1 cellular context compared by ENCODE assay signal in the genomic region with DNA sequence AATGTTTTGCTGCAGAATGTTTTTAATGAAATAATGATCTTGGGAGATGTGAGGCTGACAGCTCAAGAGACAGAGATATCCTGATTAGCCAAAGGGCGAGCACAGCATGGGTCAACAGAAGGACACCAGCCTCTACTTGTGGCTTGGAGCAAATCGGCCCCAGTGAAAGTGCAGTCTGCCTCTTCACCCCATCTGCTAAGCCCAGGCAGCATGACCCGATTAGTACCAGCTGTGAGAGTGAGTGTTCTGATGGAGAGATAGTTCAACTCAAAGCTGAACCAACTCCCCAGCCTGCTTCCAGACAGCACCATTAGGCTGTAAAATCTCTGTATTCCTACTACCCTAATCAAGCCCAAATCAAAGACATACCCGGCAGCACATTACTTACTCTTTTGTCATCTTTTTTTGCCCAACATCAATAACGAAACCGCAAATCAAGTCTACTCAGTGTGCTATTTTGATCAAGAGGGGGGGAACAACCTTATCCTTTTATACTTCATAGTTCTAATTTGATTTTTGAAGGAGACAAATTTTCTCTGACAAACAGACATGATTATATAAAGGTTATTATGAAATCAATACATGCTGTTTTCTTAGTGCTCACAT.
TF ChIP-seq lines count a peak whose summit lies in the region.

No MANE protein-coding gene starts in this region.

TF ChIP-seq in H1, 55 proteins besides CTCF, POLR2A, EP300 and RAD21:
- TF ChIP-seq EGR1 (IDR thresholded peaks at IDR 0.05; ENCODE audit: borderline replicate concordance, low read depth, low read length) (no peak), BACH1 (IDR thresholded peaks at IDR 0.05; ENCODE audit: low read length) (no peak), SIN3A (conservative IDR thresholded peaks at IDR 0.05 in 1 of 2, IDR thresholded peaks at IDR 0.05 in 1 of 2; ENCODE audit: low read depth in 1 of 2, low read length in 2 of 2) (no peak), YY1 (IDR thresholded peaks at IDR 0.05; ENCODE audit: low read depth, low read length) (no peak), SP4 (IDR thresholded peaks at IDR 0.05; ENCODE audit: low read length) (no peak), SIX5 (IDR thresholded peaks at IDR 0.05; ENCODE audit: low read depth, low read length) (no peak), GABPA (IDR thresholded peaks at IDR 0.05; ENCODE audit: borderline replicate concordance, insufficient read depth, low read length) (no peak), CBX8 (IDR thresholded peaks at IDR 0.05; ENCODE audit: borderline replicate concordance, low read depth, low read length) (no peak), MAFK (IDR thresholded peaks at IDR 0.05; ENCODE audit: low read depth, low read length) (no peak), CEBPB (IDR thresholded peaks at IDR 0.05; ENCODE audit: low read depth, low read length) (no peak), BRCA1 (IDR thresholded peaks at IDR 0.05; ENCODE audit: low read depth, low read length) (no peak), EZH2 (IDR thresholded peaks at IDR 0.05; ENCODE audit: low read depth, low read length, severe bottlenecking) (no peak), KDM1A (IDR thresholded peaks at IDR 0.05; ENCODE audit: borderline replicate concordance, low read length) (no peak), NRF1 (IDR thresholded peaks at IDR 0.05; ENCODE audit: low read depth, low read length) (no peak), BCL11A (IDR thresholded peaks at IDR 0.05; ENCODE audit: low read depth in 2 of 2, low read length in 2 of 2) (no peak), FOSL1 (IDR thresholded peaks at IDR 0.05; ENCODE audit: insufficient read depth, low read depth, low read length) (no peak), SP2 (IDR thresholded peaks at IDR 0.05; ENCODE audit: low read length) (no peak), NANOG (IDR thresholded peaks at IDR 0.05; ENCODE audit: insufficient read depth, low read depth, low read length, poor library complexity, severe bottlenecking) (no peak)
- TF ChIP-seq, protein P1, sequence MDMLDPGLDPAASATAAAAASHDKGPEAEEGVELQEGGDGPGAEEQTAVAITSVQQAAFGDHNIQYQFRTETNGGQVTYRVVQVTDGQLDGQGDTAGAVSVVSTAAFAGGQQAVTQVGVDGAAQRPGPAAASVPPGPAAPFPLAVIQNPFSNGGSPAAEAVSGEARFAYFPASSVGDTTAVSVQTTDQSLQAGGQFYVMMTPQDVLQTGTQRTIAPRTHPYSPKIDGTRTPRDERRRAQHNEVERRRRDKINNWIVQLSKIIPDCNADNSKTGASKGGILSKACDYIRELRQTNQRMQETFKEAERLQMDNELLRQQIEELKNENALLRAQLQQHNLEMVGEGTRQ (IDR thresholded peaks at IDR 0.05; ENCODE audit: low read length), result no peak
- TF ChIP-seq, protein P2, sequence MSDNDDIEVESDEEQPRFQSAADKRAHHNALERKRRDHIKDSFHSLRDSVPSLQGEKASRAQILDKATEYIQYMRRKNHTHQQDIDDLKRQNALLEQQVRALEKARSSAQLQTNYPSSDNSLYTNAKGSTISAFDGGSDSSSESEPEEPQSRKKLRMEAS (IDR thresholded peaks at IDR 0.05), result no peak
